In genomic region chr2:205754924-205755321, GRCh38 we compare ENCODE assay signal across 13 cellular contexts.
DNase-seq lines count a peak whose midpoint lies in the region; ATAC-seq, FAIRE-seq and TF ChIP-seq lines count a peak whose summit lies in the region.
"Had no signal": no experiment of that assay in that cellular context is flagged by ENCODE, and none has a peak within 500 bp of the region (broad histone marks: within the 10 kb centered on the region; RNA-seq: fewer than 3 reads in every experiment).

No MANE protein-coding gene starts in this region.

- intact Hi-C loops in breast epithelium (cut with DNase I; ENCODE audit: low total_unique reads), result no loop called here

- DNase-seq in NCI-H2171 (lab: John Stamatoyannopoulos, UW), result peak; percentile 24
- DNase-seq in NCI-H2171 treated with DMSO at 0.1 percent for 48 hours (lab: John Stamatoyannopoulos, UW), result no peak
- no peak for DNase-seq in breast epithelium (ENCODE audit: low spot score in 2 of 2)
- no peak for DNase-seq in lung (ENCODE audit: low spot score)
- DNase-seq in urothelium cell line (ENCODE audit: low spot score), result peak; percentile 56
- DNase-seq in activated CD4-positive, CD25-positive, alpha-beta regulatory T cell treated with anti-CD3 and anti-CD28 coated beads, Interleukin-2, amount 50 U/mL, for 72 hours, result no peak
- DNase-seq in NK-92 (lab: John Stamatoyannopoulos, UW; ENCODE audit: unreplicated experiment), result no peak
- DNase-seq in NCI-H2081 treated with DMSO at 0.1 percent for 48 hours (lab: John Stamatoyannopoulos, UW), result no peak
- DNase-seq: activated T-cell treated with anti-CD3 and anti-CD28 coated beads, Interleukin-2, amount 50 U/mL, for 24 hours; effector memory CD4-positive, alpha-beta T cell; stimulated activated CD4-positive, alpha-beta T cell treated with anti-CD3 and anti-CD28 coated beads, Interleukin-4, amount 100 ng/mL, for 4 hours had no signal

- FAIRE-seq in urothelium cell line (lab: Jason Lieb, UNC), result no peak
- FAIRE-seq: H1 had no signal

- TF ChIP-seq POLR2A in breast epithelium (IDR thresholded peaks at IDR 0.05), result no peak

- TF ChIP-seq CTCF in breast epithelium (IDR thresholded peaks at IDR 0.05) (no peak), lung (IDR thresholded peaks at IDR 0.05; ENCODE audit: control extremely low read depth, extremely low read depth) (no peak)

- H3K36me3 ChIP-seq in breast epithelium (no peaks in the 10 kb centered on the region), lung (ENCODE audit: control insufficient read depth in 2 of 2, insufficient read depth in 2 of 2, low read length in 2 of 2) (peaks cover 0 to 17% of the 10 kb centered on the region in 2 donors)

- H3K4me3 ChIP-seq in breast epithelium, result no peak overlapping the region
- no peak overlapping the region for H3K4me3 ChIP-seq in lung
- H3K4me3 ChIP-seq: SK-N-MC had no signal

- peak; percentile 53 for ATAC-seq in lung (ENCODE audit: insufficient read depth, low FRiP score)

- H3K27me3 ChIP-seq in breast epithelium, result no peaks in the 10 kb centered on the region
- H3K27me3 ChIP-seq in lung (ENCODE audit: control insufficient read depth, insufficient read depth), result no peaks in the 10 kb centered on the region

- H3K4me1 ChIP-seq in breast epithelium (peaks cover 5 to 11% of the 10 kb centered on the region in 2 donors), lung (ENCODE audit: control insufficient read depth in 2 of 2, insufficient read depth in 2 of 2, low read length in 2 of 2) (peaks cover 0 to 13% of the 10 kb centered on the region in 2 donors)

- 59 to 71% methylated on average over 5 of the region's 5 CpGs for WGBS in lung, 2 donors

- H3K27ac ChIP-seq in breast epithelium (peak overlapping the region; percentile 74 to 85), lung (ENCODE audit: low read depth in 1 of 2, low read length in 1 of 2) (peak overlapping the region in 1 of 2 donors; percentile 23)
- H3K27ac ChIP-seq: SK-N-MC had no signal

- no peaks in the 10 kb centered on the region for H3K9me3 ChIP-seq in breast epithelium
- H3K9me3 ChIP-seq in lung (ENCODE audit: control insufficient read depth in 2 of 2, insufficient read depth in 1 of 2, low read length in 1 of 2), result no peaks in the 10 kb centered on the region

Comparison
In these comparisons a context has a peak if more than half of its experiments do, and no peak if none do; other contexts are left out.
1. DNase-seq: peak in NCI-H2171 (single experiment) and urothelium cell line (single experiment); none in NCI-H2171 treated with DMSO at 0.1 percent for 48 hours (single experiment), breast epithelium (0 of 2), lung (single experiment), activated CD4-positive, CD25-positive, alpha-beta regulatory T cell treated with anti-CD3 and anti-CD28 coated beads, Interleukin-2, amount 50 U/mL, for 72 hours (single experiment), NK-92 (single experiment) and NCI-H2081 treated with DMSO at 0.1 percent for 48 hours (single experiment).